Comparison of ENCODE assay signal across 26 cellular contexts in genomic region chr4:181877329-181877848, GRCh38.
A peak's percentile ranks its signal among the peaks of the same experiment; 100 is the strongest.
DNase-seq lines count a peak whose midpoint lies in the region; TF ChIP-seq lines count a peak whose summit lies in the region.
"Had no signal": no experiment of that assay in that cellular context is flagged by ENCODE, and none has a peak within 500 bp of the region (broad histone marks: within the 10 kb centered on the region; RNA-seq: fewer than 3 reads in every experiment).

No MANE protein-coding gene starts in this region.

- no peaks in the 10 kb centered on the region for H3K27me3 Mint-ChIP-seq in MCF 10A (ENCODE audit: insufficient read depth, unreplicated experiment)
- H3K27me3 Mint-ChIP-seq: activated naive CD4-positive, alpha-beta T cell treated with anti-CD3 and anti-CD28 coated beads, Interleukin-2, amount 50 U/mL, for 24 hours had no signal

- H3K9ac ChIP-seq in adipocyte (ENCODE audit: low read length): no peak overlapping the region
- H3K9ac ChIP-seq: BLaER1 had no signal

- no peak overlapping the region for H3K4me3 ChIP-seq in breast epithelium
- H3K4me3 ChIP-seq in adipocyte (ENCODE audit: low read length): no peak overlapping the region
- H3K4me3 ChIP-seq: BLaER1, body of pancreas, spleen, transverse colon had no signal

- H3K4me1 Mint-ChIP-seq in MCF 10A (ENCODE audit: insufficient read depth, unreplicated experiment): no peaks in the 10 kb centered on the region
- H3K4me1 Mint-ChIP-seq: activated naive CD4-positive, alpha-beta T cell treated with anti-CD3 and anti-CD28 coated beads, Interleukin-2, amount 50 U/mL, for 24 hours had no signal

- intact Hi-C loops in MCF 10A (cut with micrococcal nuclease): no loop called here
- intact Hi-C loops in breast epithelium (cut with DNase I; ENCODE audit: low total_unique reads): no loop called here

- POLR2A ChIA-PET in MCF 10A (lab: Yijun Ruan, JAX): interaction anchor here (0.6 kb wide), 1 partner anchor 17 kb away, joined by 4 read pairs; no protein-coding TSS in a partner anchor

- no peak overlapping the region for H3K4me3 Mint-ChIP-seq in MCF 10A (ENCODE audit: unreplicated experiment)
- H3K4me3 Mint-ChIP-seq: activated naive CD4-positive, alpha-beta T cell treated with anti-CD3 and anti-CD28 coated beads, Interleukin-2, amount 50 U/mL, for 24 hours; stimulated activated naive CD8-positive, alpha-beta T cell treated with anti-CD3 and anti-CD28 coated beads, Interleukin-15, Interleukin-2, amounts not matched to agents 100 ng/mL and 50 ng/mL, for 24 hours had no signal

- no peaks in the 10 kb centered on the region for H3K4me1 ChIP-seq in breast epithelium
- no peaks in the 10 kb centered on the region for H3K4me1 ChIP-seq in adipocyte (ENCODE audit: control insufficient read depth, insufficient read depth, low read length)
- H3K4me1 ChIP-seq: BLaER1, body of pancreas, spleen, transverse colon had no signal

- H3K27me3 ChIP-seq in breast epithelium: no peaks in the 10 kb centered on the region
- H3K27me3 ChIP-seq in adipocyte (replicated peaks; ENCODE audit: control insufficient read depth, insufficient read depth, low read length): no peaks in the 10 kb centered on the region
- H3K27me3 ChIP-seq: BLaER1, body of pancreas, spleen, transverse colon had no signal

- H3K9me3 Mint-ChIP-seq in MCF 10A (ENCODE audit: unreplicated experiment): no peaks in the 10 kb centered on the region

- BruUV-seq in MCF 10A (replicated peaks; lab: Mats Ljungman, UMichigan): no TSS peak

- no peaks in the 10 kb centered on the region for H3K36me3 ChIP-seq in breast epithelium
- no peaks in the 10 kb centered on the region for H3K36me3 ChIP-seq in adipocyte (ENCODE audit: control insufficient read depth, insufficient read depth, low read length, severe bottlenecking)
- H3K36me3 ChIP-seq: BLaER1, spleen, transverse colon had no signal

- no peak overlapping the region for H3K27ac Mint-ChIP-seq in MCF 10A (ENCODE audit: low read depth, unreplicated experiment)
- H3K27ac Mint-ChIP-seq: activated naive CD4-positive, alpha-beta T cell treated with anti-CD3 and anti-CD28 coated beads, Interleukin-2, amount 50 U/mL, for 24 hours; stimulated activated naive CD8-positive, alpha-beta T cell treated with anti-CD3 and anti-CD28 coated beads, Interleukin-15, Interleukin-2, amounts not matched to agents 100 ng/mL and 50 ng/mL, for 24 hours had no signal

- no peak for TF ChIP-seq POLR2A in breast epithelium (IDR thresholded peaks at IDR 0.05)

- no peak overlapping the region for H3K27ac ChIP-seq in breast epithelium
- H3K27ac ChIP-seq: 22Rv1, BLaER1, body of pancreas, spleen, transverse colon had no signal

- TF ChIP-seq CTCF in MCF 10A (IDR thresholded peaks at IDR 0.05; ENCODE audit: unreplicated experiment) (no peak), breast epithelium (IDR thresholded peaks at IDR 0.05) (no peak)

- peak; percentile 60 for DNase-seq in MCF 10A (ENCODE audit: unreplicated experiment)
- DNase-seq in breast epithelium (ENCODE audit: low spot score in 2 of 2): no peak
- DNase-seq in adipocyte (ENCODE audit: low read depth): peak; percentile 5
- DNase-seq in fibroblast of peridontal ligament (ENCODE audit: extremely low read depth): peak; percentile 39
- DNase-seq in DMS53 treated with DMSO at 0.1 percent for 48 hours (lab: John Stamatoyannopoulos, UW; ENCODE audit: unreplicated experiment): no peak
- DNase-seq in medulla oblongata (ENCODE audit: extremely low spot score): no peak
- DNase-seq in activated T-cell treated with anti-CD3 and anti-CD28 coated beads, Interleukin-2, amount 50 U/mL, for 1 hour: no peak
- no peak for DNase-seq in activated gamma-delta T cell treated with Interleukin-2 at 50 U/mL for 16 hours
- DNase-seq: activated CD4-positive, alpha-beta T cell treated with anti-CD3 and anti-CD28 coated beads for 1 hour; activated CD8-positive, alpha-beta memory T cell treated with anti-CD3 and anti-CD28 coated beads for 24 hours; activated T-cell treated with anti-CD3 and anti-CD28 coated beads, Interleukin-2, amount 50 U/mL, for 48 hours; body of pancreas; cortex of kidney; foreskin fibroblast; kidney; NCI-H1092 treated with DMSO at 0.1 percent for 48 hours; NCI-H2107; NCI-H510A; occipital lobe; spleen; stimulated activated CD4-positive, alpha-beta T cell treated with anti-CD3 and anti-CD28 coated beads, Interleukin-4, amount 100 ng/mL, for 24 hours; transverse colon had no signal

- no peaks in the 10 kb centered on the region for H3K36me3 Mint-ChIP-seq in MCF 10A (ENCODE audit: insufficient read depth, unreplicated experiment)
- H3K36me3 Mint-ChIP-seq: activated naive CD4-positive, alpha-beta T cell treated with anti-CD3 and anti-CD28 coated beads, Interleukin-2, amount 50 U/mL, for 24 hours had no signal

- H3K9me3 ChIP-seq in breast epithelium (no peaks in the 10 kb centered on the region), adipocyte (ENCODE audit: control insufficient read depth, low read length) (no peaks in the 10 kb centered on the region)
- H3K9me3 ChIP-seq: BLaER1, body of pancreas, transverse colon had no signal

- CTCF ChIA-PET in MCF 10A (lab: Yijun Ruan, JAX): no interaction called here

Comparison
In these comparisons a context has a peak if more than half of its experiments do, and no peak if none do; other contexts are left out.
1. DNase-seq: peak in MCF 10A (single experiment), adipocyte (single experiment) and fibroblast of peridontal ligament (single experiment); none in breast epithelium (0 of 2), DMS53 treated with DMSO at 0.1 percent for 48 hours (single experiment), medulla oblongata (single experiment), activated T-cell treated with anti-CD3 and anti-CD28 coated beads, Interleukin-2, amount 50 U/mL, for 1 hour (single experiment) and activated gamma-delta T cell treated with Interleukin-2 at 50 U/mL for 16 hours (single experiment).